Comparison of ENCODE assay signal across 1 cellular context in the genomic region with DNA sequence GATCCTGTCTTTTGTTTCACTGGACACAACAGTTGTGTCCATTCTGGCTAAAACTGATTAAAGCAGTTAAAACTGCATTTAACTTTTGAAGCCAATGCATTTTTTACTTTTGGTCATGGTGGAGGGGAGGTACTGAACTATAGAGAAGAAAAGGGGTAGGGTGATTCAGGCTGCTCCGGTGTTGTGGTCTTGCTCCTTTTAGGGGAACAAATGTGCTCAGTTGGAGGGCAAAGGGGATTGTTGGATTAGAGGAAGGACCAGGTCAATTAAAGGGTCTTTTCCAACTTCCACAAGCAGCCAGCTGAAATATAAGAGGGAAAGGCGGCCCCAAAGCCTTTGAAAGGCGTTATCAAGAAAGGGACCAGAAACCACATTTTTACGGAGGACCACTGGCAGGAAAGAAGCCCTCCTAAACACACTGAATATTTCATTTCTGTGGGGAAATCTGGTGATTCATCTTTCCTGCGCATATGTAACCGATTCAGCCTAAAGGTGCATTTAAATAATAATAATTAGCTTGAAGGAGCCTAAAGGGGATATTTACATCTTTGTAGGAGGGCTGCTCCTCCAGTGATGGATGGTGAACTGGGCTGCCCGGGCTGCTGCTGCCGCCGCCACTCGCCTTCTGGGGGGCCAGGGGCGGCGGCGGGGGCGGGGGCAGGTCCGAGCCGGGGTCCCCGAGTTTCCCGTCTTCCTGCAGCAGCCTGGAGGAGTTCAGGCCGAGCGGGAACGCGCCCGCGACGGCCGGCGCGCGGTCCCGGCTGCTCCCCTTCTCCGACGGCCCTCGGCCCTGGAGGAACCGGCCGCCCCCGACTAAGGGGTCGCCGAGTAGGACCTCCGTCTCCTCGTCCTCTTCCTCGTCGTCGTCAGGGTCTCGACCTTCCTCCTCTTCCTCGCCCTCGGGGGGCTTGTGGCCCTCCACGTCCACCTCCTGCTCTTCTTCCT.
A peak's percentile ranks its signal among the peaks of the same experiment; 100 is the strongest.
TF ChIP-seq lines count a peak whose summit lies in the region.

No MANE protein-coding gene starts in this region.

TF ChIP-seq in WTC11, 78 proteins besides CTCF, POLR2A, EP300 and RAD21:
- TF ChIP-seq, protein P1, sequence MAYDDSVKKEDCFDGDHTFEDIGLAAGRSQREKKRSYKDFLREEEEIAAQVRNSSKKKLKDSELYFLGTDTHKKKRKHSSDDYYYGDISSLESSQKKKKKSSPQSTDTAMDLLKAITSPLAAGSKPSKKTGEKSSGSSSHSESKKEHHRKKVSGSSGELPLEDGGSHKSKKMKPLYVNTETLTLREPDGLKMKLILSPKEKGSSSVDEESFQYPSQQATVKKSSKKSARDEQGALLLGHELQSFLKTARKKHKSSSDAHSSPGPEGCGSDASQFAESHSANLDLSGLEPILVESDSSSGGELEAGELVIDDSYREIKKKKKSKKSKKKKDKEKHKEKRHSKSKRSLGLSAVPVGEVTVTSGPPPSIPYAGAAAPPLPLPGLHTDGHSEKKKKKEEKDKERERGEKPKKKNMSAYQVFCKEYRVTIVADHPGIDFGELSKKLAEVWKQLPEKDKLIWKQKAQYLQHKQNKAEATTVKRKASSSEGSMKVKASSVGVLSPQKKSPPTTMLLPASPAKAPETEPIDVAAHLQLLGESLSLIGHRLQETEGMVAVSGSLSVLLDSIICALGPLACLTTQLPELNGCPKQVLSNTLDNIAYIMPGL (CRISPR knock-in tag; IDR thresholded peaks at IDR 0.05) = 0 out of 2 replicates have a peak, but pooled peaks have one; percentile 27
- TF ChIP-seq, protein P2, sequence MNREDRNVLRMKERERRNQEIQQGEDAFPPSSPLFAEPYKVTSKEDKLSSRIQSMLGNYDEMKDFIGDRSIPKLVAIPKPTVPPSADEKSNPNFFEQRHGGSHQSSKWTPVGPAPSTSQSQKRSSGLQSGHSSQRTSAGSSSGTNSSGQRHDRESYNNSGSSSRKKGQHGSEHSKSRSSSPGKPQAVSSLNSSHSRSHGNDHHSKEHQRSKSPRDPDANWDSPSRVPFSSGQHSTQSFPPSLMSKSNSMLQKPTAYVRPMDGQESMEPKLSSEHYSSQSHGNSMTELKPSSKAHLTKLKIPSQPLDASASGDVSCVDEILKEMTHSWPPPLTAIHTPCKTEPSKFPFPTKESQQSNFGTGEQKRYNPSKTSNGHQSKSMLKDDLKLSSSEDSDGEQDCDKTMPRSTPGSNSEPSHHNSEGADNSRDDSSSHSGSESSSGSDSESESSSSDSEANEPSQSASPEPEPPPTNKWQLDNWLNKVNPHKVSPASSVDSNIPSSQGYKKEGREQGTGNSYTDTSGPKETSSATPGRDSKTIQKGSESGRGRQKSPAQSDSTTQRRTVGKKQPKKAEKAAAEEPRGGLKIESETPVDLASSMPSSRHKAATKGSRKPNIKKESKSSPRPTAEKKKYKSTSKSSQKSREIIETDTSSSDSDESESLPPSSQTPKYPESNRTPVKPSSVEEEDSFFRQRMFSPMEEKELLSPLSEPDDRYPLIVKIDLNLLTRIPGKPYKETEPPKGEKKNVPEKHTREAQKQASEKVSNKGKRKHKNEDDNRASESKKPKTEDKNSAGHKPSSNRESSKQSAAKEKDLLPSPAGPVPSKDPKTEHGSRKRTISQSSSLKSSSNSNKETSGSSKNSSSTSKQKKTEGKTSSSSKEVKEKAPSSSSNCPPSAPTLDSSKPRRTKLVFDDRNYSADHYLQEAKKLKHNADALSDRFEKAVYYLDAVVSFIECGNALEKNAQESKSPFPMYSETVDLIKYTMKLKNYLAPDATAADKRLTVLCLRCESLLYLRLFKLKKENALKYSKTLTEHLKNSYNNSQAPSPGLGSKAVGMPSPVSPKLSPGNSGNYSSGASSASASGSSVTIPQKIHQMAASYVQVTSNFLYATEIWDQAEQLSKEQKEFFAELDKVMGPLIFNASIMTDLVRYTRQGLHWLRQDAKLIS (CRISPR knock-in tag; IDR thresholded peaks at IDR 0.05; ENCODE audit: borderline replicate concordance) = no peak
TF ChIP-seq in WTC11: peak in this region for 1.
